19 cellular contexts compared by ENCODE assay signal in the genomic region with DNA sequence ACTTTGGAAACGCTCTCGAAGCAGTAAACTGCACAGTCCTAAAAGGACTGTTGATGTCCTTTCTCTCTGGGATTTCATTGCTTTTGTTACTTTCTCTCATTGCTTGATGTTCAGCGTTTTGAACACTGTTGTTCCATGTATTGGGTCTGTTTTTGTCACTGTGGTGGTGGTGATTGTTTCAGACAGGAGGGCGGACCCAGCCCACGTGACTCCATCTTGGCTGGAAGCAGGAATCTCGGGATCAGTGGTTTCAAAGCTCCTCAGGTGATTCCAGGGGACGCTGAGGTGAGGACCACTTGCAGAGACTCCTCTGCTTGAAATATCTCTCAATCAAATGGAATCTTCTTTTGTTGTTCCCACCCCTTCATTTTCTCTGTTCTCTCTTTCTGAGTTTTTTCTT. TPM values are rescaled to one million over a fixed set of nuclear protein-coding genes. Genes with fewer than 3 reads are reported as not detected.
A peak's percentile ranks its signal among the peaks of the same experiment; 100 is the strongest.
DNase-seq lines count a peak whose midpoint lies in the region; ATAC-seq and TF ChIP-seq lines count a peak whose summit lies in the region.
"Had no signal": no experiment of that assay in that cellular context is flagged by ENCODE, and none has a peak within 500 bp of the region (broad histone marks: within the 10 kb centered on the region; RNA-seq: fewer than 3 reads in every experiment).

No MANE protein-coding gene starts in this region.

- H4K20me1 ChIP-seq in BLaER1 treated with 17β-estradiol and CSF1 and Interleukin-3, amounts not matched to agents 10 nM and 100 nM = no peaks in the 10 kb centered on the region
- peaks cover 3% of the 10 kb centered on the region for H4K20me1 ChIP-seq in H9 (ENCODE audit: control insufficient read depth, insufficient read depth, insufficient read length)

- H2AK5ac ChIP-seq in H9 (ENCODE audit: insufficient read length, low read length) = no peak overlapping the region
- H2AK5ac ChIP-seq in neuronal stem cell (ENCODE audit: low read depth, low read length) = no peak overlapping the region

- H3K4me3 Mint-ChIP-seq in H9 = no peak overlapping the region
- H3K4me3 Mint-ChIP-seq in T-helper 17 cell = no peak overlapping the region

- H3K79me1 ChIP-seq in H9 (ENCODE audit: insufficient read depth, low read depth, low read length, poor library complexity, severe bottlenecking) = peaks cover 8% of the 10 kb centered on the region
- no peaks in the 10 kb centered on the region for H3K79me1 ChIP-seq in neuronal stem cell (ENCODE audit: low read depth, low read length)

- no peak overlapping the region for H3K9ac ChIP-seq in BLaER1 treated with 17β-estradiol and CSF1 and Interleukin-3, amounts not matched to agents 10 nM and 100 nM
- peak overlapping the region; percentile 4 for H3K9ac ChIP-seq in H9 (ENCODE audit: extremely low read depth, insufficient read length, low read length)
- no peak overlapping the region for H3K9ac ChIP-seq in neuronal stem cell (ENCODE audit: low read depth, low read length, poor library complexity)

- no peaks in the 10 kb centered on the region for H3K27me3 ChIP-seq in BLaER1 treated with 17β-estradiol and CSF1 and Interleukin-3, amounts not matched to agents 10 nM and 100 nM
- H3K27me3 ChIP-seq in H9 (ENCODE audit: insufficient read depth, low read length) (no peaks in the 10 kb centered on the region), neuronal stem cell (ENCODE audit: control insufficient read depth in 3 of 3, insufficient read depth in 3 of 3, low read depth in 1 of 3, low read length in 3 of 3) (no peaks in the 10 kb centered on the region)

- ATAC-seq in T-helper 17 cell = no peak
- no peak for ATAC-seq in HG02642 (IDR thresholded peaks at IDR 0.05; ENCODE audit: poor library complexity, unreplicated experiment)
- ATAC-seq: HCT116, PC-3 had no signal

- peaks cover 8% of the 10 kb centered on the region; the same call in 1 of the 2 replicates for H3K79me2 ChIP-seq in H9 (ENCODE audit: insufficient read depth, low read length)

- no peak overlapping the region for H2AFZ ChIP-seq in H9 (ENCODE audit: low read length)
- peak overlapping the region; percentile 70 for H2AFZ ChIP-seq in neuronal stem cell (ENCODE audit: low read length)

- H4K91ac ChIP-seq in H9 (ENCODE audit: insufficient read length, low read depth, low read length) (no peak overlapping the region), neuronal stem cell (ENCODE audit: low read depth, low read length, poor library complexity) (no peak overlapping the region)

- no peaks in the 10 kb centered on the region for H3K9me3 Mint-ChIP-seq in H9

- H3K18ac ChIP-seq in H9 (ENCODE audit: insufficient read length, low read depth, low read length) (no peak overlapping the region), neuronal stem cell (ENCODE audit: low read length) (no peak overlapping the region)

- H2BK15ac ChIP-seq in H9 (ENCODE audit: low read depth, low read length) (no peak overlapping the region), neuronal stem cell (ENCODE audit: low read length) (no peak overlapping the region)

- no peak overlapping the region for H2BK20ac ChIP-seq in H9 (ENCODE audit: low read depth, low read length, poor library complexity, severe bottlenecking)

- no peak overlapping the region for H3K27ac ChIP-seq in BLaER1 treated with 17β-estradiol and CSF1 and Interleukin-3, amounts not matched to agents 10 nM and 100 nM
- H3K27ac ChIP-seq in H9 (ENCODE audit: insufficient read length, low read depth, low read length) (peak overlapping the region; percentile 17), neuronal stem cell (replicated peaks; ENCODE audit: low read length) (no peak overlapping the region)
- H3K27ac ChIP-seq: RWPE1 had no signal

- no peak overlapping the region for H4K5ac ChIP-seq in H9 (ENCODE audit: insufficient read length, low read depth, low read length)

- TF ChIP-seq CTCF in H9 (conservative IDR thresholded peaks at IDR 0.05) = no peak

- H3K4me3 ChIP-seq in BLaER1 treated with 17β-estradiol and CSF1 and Interleukin-3, amounts not matched to agents 10 nM and 100 nM = no peak overlapping the region
- no peak overlapping the region for H3K4me3 ChIP-seq in neuronal stem cell (ENCODE audit: low read length in 2 of 2)

- no peak overlapping the region for H2BK5ac ChIP-seq in H9 (ENCODE audit: insufficient read length, low read length)
- H2BK5ac ChIP-seq in neuronal stem cell (ENCODE audit: low read length) = no peak overlapping the region

- DNase-seq in H9 = no peak
- no peak for DNase-seq in T-helper 17 cell
- DNase-seq in neuronal stem cell (ENCODE audit: low spot score) = no peak
- no peak for DNase-seq in central memory CD4-positive, alpha-beta T cell
- DNase-seq in GM19240 (ENCODE audit: insufficient read length, low spot score) = no peak
- DNase-seq: C1 segment of cervical spinal cord, NCI-H187 treated with DMSO at 0.1 percent for 48 hours, NCI-H226, NCI-H524, PC-3, SIG-M5, T-helper 1 cell had no signal

- H3K9me3 ChIP-seq in BLaER1 treated with 17β-estradiol and CSF1 and Interleukin-3, amounts not matched to agents 10 nM and 100 nM (replicated peaks in 1 of 11) = 0 out of 22 replicates have a peak, but pooled peaks cover 0 to 2% (median 0%) of the 10 kb centered on the region in 11 experiments
- no peaks in the 10 kb centered on the region for H3K9me3 ChIP-seq in H9 (ENCODE audit: control insufficient read depth, low read depth, low read length)
- no peaks in the 10 kb centered on the region for H3K9me3 ChIP-seq in T-helper 17 cell (ENCODE audit: control insufficient read depth, low read length, poor library complexity, severe bottlenecking)
- no peaks in the 10 kb centered on the region for H3K9me3 ChIP-seq in neuronal stem cell (replicated peaks in 1 of 2; ENCODE audit: control insufficient read depth in 2 of 2, insufficient read depth in 1 of 2, low read depth in 1 of 2, low read length in 2 of 2)

- H3K4me1 Mint-ChIP-seq in H9 = peaks cover 11 to 20% of the 10 kb centered on the region in 2 experiments
- peaks cover 13% of the 10 kb centered on the region for H3K4me1 Mint-ChIP-seq in T-helper 17 cell

- H3K4ac ChIP-seq in H9 (ENCODE audit: low read depth, low read length) = no peak overlapping the region
- H3K4ac ChIP-seq in neuronal stem cell (ENCODE audit: low read length) = no peak overlapping the region

- peaks cover 16 to 80% (median 57%) of the 10 kb centered on the region in 10 experiments for H3K4me1 ChIP-seq in BLaER1 treated with 17β-estradiol and CSF1 and Interleukin-3, amounts not matched to agents 10 nM and 100 nM
- H3K4me1 ChIP-seq in H9 (ENCODE audit: insufficient read depth, low read length) = no peaks in the 10 kb centered on the region
- no peaks in the 10 kb centered on the region for H3K4me1 ChIP-seq in neuronal stem cell (ENCODE audit: control insufficient read depth in 2 of 2, insufficient read depth in 1 of 2, low read depth in 1 of 2, low read length in 2 of 2)

- H3K27ac Mint-ChIP-seq in H9 (peak overlapping the region in 2 of 3 experiments; percentile 40 to 74; a peak in 3 of 7 replicates), T-helper 17 cell (peak overlapping the region; percentile 49)

- WGBS in H9 (ENCODE audit: extremely low coverage, insufficient read length, low lambda C conversion rate) = no CpG with 5 or more reads among the region's 7 CpGs
- WGBS in neuronal stem cell (ENCODE audit: extremely low coverage in 2 of 2, insufficient read length in 2 of 2, insufficient replicate concordance in 1 of 2), 2 donors = no CpG with 5 or more reads among the region's 7 CpGs

- H3T11ph ChIP-seq in H9 (ENCODE audit: low read length) = no peak overlapping the region

- H3K23me2 ChIP-seq in H9 (ENCODE audit: insufficient read length, low read depth, low read length, poor library complexity, severe bottlenecking) = no peaks in the 10 kb centered on the region

- H3K14ac ChIP-seq in H9 (ENCODE audit: insufficient read depth, low read length) (no peak overlapping the region), neuronal stem cell (ENCODE audit: low read length) (no peak overlapping the region)

- H3K23ac ChIP-seq in H9 (ENCODE audit: insufficient read length, low read depth, low read length) (no peak overlapping the region), neuronal stem cell (ENCODE audit: low read depth, low read length, poor library complexity) (no peak overlapping the region)

- H3K36me3 Mint-ChIP-seq in H9 (ENCODE audit: insufficient read depth in 1 of 3, low read depth in 3 of 3) (peaks cover 55 to 74% (median 71%) of the 10 kb centered on the region in 3 experiments), T-helper 17 cell (ENCODE audit: low read depth) (no peaks in the 10 kb centered on the region)

- no peak overlapping the region for H2BK12ac ChIP-seq in H9 (ENCODE audit: insufficient read length, low read depth, low read length)
- no peak overlapping the region for H2BK12ac ChIP-seq in neuronal stem cell (ENCODE audit: low read length)

- no peaks in the 10 kb centered on the region for H3K36me3 ChIP-seq in BLaER1 treated with 17β-estradiol and CSF1 and Interleukin-3, amounts not matched to agents 10 nM and 100 nM
- H3K36me3 ChIP-seq in neuronal stem cell (replicated peaks in 1 of 2; ENCODE audit: control insufficient read depth in 2 of 2, insufficient read depth in 2 of 2, low read length in 2 of 2) = no peaks in the 10 kb centered on the region

- no peak overlapping the region for H2BK120ac ChIP-seq in H9 (ENCODE audit: low read depth, low read length, poor library complexity, severe bottlenecking)
- H2BK120ac ChIP-seq in neuronal stem cell (ENCODE audit: low read depth, low read length) = no peak overlapping the region

- H3K56ac ChIP-seq in H9 (ENCODE audit: insufficient read length, low read depth, low read length) = no peak overlapping the region

- H3K27me3 Mint-ChIP-seq in H9 (ENCODE audit: low read depth) (no peaks in the 10 kb centered on the region; the same call in 1 of the 2 replicates), T-helper 17 cell (no peaks in the 10 kb centered on the region)

- peak overlapping the region in 9 of 11 experiments; percentile 2 to 53 (median 41); a peak in 15 of 22 replicates for H3K4me2 ChIP-seq in BLaER1 treated with 17β-estradiol and CSF1 and Interleukin-3, amounts not matched to agents 10 nM and 100 nM
- H3K4me2 ChIP-seq in H9 (ENCODE audit: insufficient read depth, insufficient read length, low read length) (no peak overlapping the region), neuronal stem cell (ENCODE audit: insufficient read depth, low read length, poor library complexity, severe bottlenecking) (no peak overlapping the region)

- H4K8ac ChIP-seq in H9 (replicated peaks; ENCODE audit: insufficient read length, low read depth, low read length) (no peak overlapping the region), neuronal stem cell (ENCODE audit: low read depth, low read length) (no peak overlapping the region)

RNA-seq across cellular contexts. Expression of a gene that starts 18.3 kb away (rescaled TPM):
- total RNA-seq in H9 (2021) (not detected in 2 replicates), T-helper 17 cell (100 to 1,000 TPM; 172 to 259 TPM)
- polyA plus RNA-seq in neuronal stem cell (2013, experiment 1 of 2) = not detected
- not detected for polyA plus RNA-seq in neuronal stem cell (2013, experiment 2 of 2)
- total RNA-seq: A673, LHCN-M2, PC-3 had no signal

RNA-seq across cellular contexts. Expression of a gene that starts 48.5 kb away (rescaled TPM):
- total RNA-seq in H9 (2021) = 107 TPM in 2 replicates
- total RNA-seq in T-helper 17 cell = under 1 TPM; 0.72 to 0.96 TPM
- polyA plus RNA-seq in neuronal stem cell (2013, experiment 1 of 2) = 165 TPM
- polyA plus RNA-seq in neuronal stem cell (2013, experiment 2 of 2) = 168 TPM

RNA-seq across cellular contexts. Expression of a gene that starts 50.6 kb away (rescaled TPM):
- total RNA-seq in H9 (2021) = not detected in 2 replicates
- total RNA-seq in T-helper 17 cell = not detected
- polyA plus RNA-seq in neuronal stem cell (2013, experiment 1 of 2) = not detected
- not detected for polyA plus RNA-seq in neuronal stem cell (2013, experiment 2 of 2)
- total RNA-seq: A673, HT-29, LHCN-M2, PC-3 had no signal

Comparison
In these comparisons a context has a peak if more than half of its experiments do, and no peak if none do; other contexts are left out.
1. H3K4me2 ChIP-seq: peak in BLaER1 treated with 17β-estradiol and CSF1 and Interleukin-3, amounts not matched to agents 10 nM and 100 nM (9 of 11); none in H9 (single experiment) and neuronal stem cell (single experiment).
2. RNA of a gene that starts 18.3 kb away (total RNA-seq): 172 to 259 TPM in T-helper 17 cell; not detected in H9; every median in the first group is over 100 times any median in the second.
3. RNA of a gene that starts 48.5 kb away (total RNA-seq): 107 TPM in H9; 0.72 to 0.96 TPM in T-helper 17 cell; every median in the first group is over 10 times any median in the second.